8 cellular contexts compared by ENCODE assay signal in genomic region chr1:219567341-219567947, GRCh38. TPM values are rescaled to one million over a fixed set of nuclear protein-coding genes. Genes with fewer than 3 reads are reported as not detected.
DNase-seq lines count a peak whose midpoint lies in the region; ATAC-seq and TF ChIP-seq lines count a peak whose summit lies in the region.

No MANE protein-coding gene starts in this region.

- peak; percentile 71 for ATAC-seq in HG03378 (IDR thresholded peaks at IDR 0.05; ENCODE audit: unreplicated experiment)
- ATAC-seq in PC-3 = peak; percentile 69
- no peak for ATAC-seq in GM19328 (IDR thresholded peaks at IDR 0.05; ENCODE audit: unreplicated experiment)

- POLR2A ChIA-PET in PC-3 (lab: Charles Lee; ENCODE audit: unreplicated experiment) = no interaction called here

- no peak overlapping the region for H3K4me3 ChIP-seq in PC-3 (ENCODE audit: low read length)
- H3K4me3 ChIP-seq in fibroblast of mammary gland (ENCODE audit: control insufficient read depth, low read depth, low read length) = no peak overlapping the region

- TF ChIP-seq CTCF in PC-3 (conservative IDR thresholded peaks at IDR 0.05; ENCODE audit: low read depth, low read length) = peak; percentile 99
- TF ChIP-seq CTCF in fibroblast of mammary gland (conservative IDR thresholded peaks at IDR 0.05; ENCODE audit: control insufficient read depth, insufficient read depth, low read depth, low read length) = peak; percentile 69

- peak overlapping the region; percentile 19; the same call in 1 of the 2 replicates for H3K4me2 ChIP-seq in PC-3 (ENCODE audit: low read length)

- no peaks in the 10 kb centered on the region for H3K27me3 ChIP-seq in PC-3 (ENCODE audit: low read length)

- peak overlapping the region; percentile 15; the same call in 1 of the 2 replicates for H2AFZ ChIP-seq in PC-3 (ENCODE audit: low read length)

- no peaks in the 10 kb centered on the region for H3K9me2 ChIP-seq in PC-3 (replicated peaks; ENCODE audit: low read length)

- peak overlapping the region; percentile 38 for H3K9ac ChIP-seq in PC-3 (ENCODE audit: low read length)

- intact Hi-C loops in PC-3 (cut with micrococcal nuclease) = loop anchor here (1.0 to 10.0 kb wide), 10 partner anchors 94 to 1237 kb away; no protein-coding TSS in a partner anchor

- CTCF ChIA-PET in PC-3 (lab: Charles Lee) = interaction anchor here (0.5 to 2.2 kb wide), 21 partner anchors 9 to 1227 kb away, joined by 3 to 11 read pairs (median 3); partner anchors contain the start of gene LYPLAL1

- no peaks in the 10 kb centered on the region for H3F3A ChIP-seq in PC-3 (ENCODE audit: low read length, unreplicated experiment)

- peaks cover 29% of the 10 kb centered on the region for H3K4me1 ChIP-seq in PC-3 (ENCODE audit: insufficient read depth, low read length)

- H3K36me3 ChIP-seq in PC-3 (ENCODE audit: low read depth, low read length) = no peaks in the 10 kb centered on the region

- H3K9me3 ChIP-seq in PC-3 (ENCODE audit: low read length) = no peaks in the 10 kb centered on the region

- peak overlapping the region; percentile 34 for H3K27ac ChIP-seq in PC-3 (ENCODE audit: low read length)

- no peaks in the 10 kb centered on the region for H3K79me2 ChIP-seq in PC-3 (ENCODE audit: low read length)

- DNase-seq in NCI-H510A treated with DMSO at 0.1 percent for 48 hours (lab: John Stamatoyannopoulos, UW) (peak; percentile 74), NCI-H510A (lab: John Stamatoyannopoulos, UW) (no peak), PC-3 (peak; percentile 87), fibroblast of mammary gland (ENCODE audit: low read depth) (peak; percentile 73), superior temporal gyrus (ENCODE audit: extremely low spot score) (peak; percentile 77)
- DNase-seq in activated naive CD4-positive, alpha-beta T cell treated with anti-CD3 and anti-CD28 coated beads, Interleukin-2, amount 50 U/mL, for 16 hours = no peak

- H4K20me1 ChIP-seq in PC-3 (ENCODE audit: low read length) = no peaks in the 10 kb centered on the region

- BruUV-seq in PC-3 (replicated peaks; lab: Mats Ljungman, UMichigan) = no TSS peak

RNA-seq across cellular contexts. Expression of gene ZC3H11B, which starts 45.5 kb away (rescaled TPM):
- total RNA-seq in PC-3 (2014; rRNA removed) = not detected in 2 replicates

Comparison
In these comparisons a context has a peak if more than half of its experiments do, and no peak if none do; other contexts are left out.
1. DNase-seq: peak in NCI-H510A treated with DMSO at 0.1 percent for 48 hours (single experiment), PC-3 (single experiment), fibroblast of mammary gland (single experiment) and superior temporal gyrus (single experiment); none in NCI-H510A (single experiment) and activated naive CD4-positive, alpha-beta T cell treated with anti-CD3 and anti-CD28 coated beads, Interleukin-2, amount 50 U/mL, for 16 hours (single experiment).